2 cellular contexts compared by ENCODE assay signal in genomic region chr2:169644173-169644572, GRCh38.
TF ChIP-seq lines count a peak whose summit lies in the region.

No MANE protein-coding gene starts in this region.

TF ChIP-seq in HCT116, 20 proteins besides CTCF, POLR2A, EP300 and RAD21:
- TF ChIP-seq EGR1 (IDR thresholded peaks at IDR 0.05; ENCODE audit: low read depth) (no peak), SIN3A (IDR thresholded peaks at IDR 0.05; ENCODE audit: low read depth) (no peak), POLR2AphosphoS5 (IDR thresholded peaks at IDR 0.05; ENCODE audit: low read depth, low read length) (no peak), SRF (IDR thresholded peaks at IDR 0.05; ENCODE audit: low read depth) (no peak), CBX3 (IDR thresholded peaks at IDR 0.05; ENCODE audit: low read depth) (no peak), ELF1 (IDR thresholded peaks at IDR 0.05; ENCODE audit: borderline replicate concordance, low read depth) (no peak), SP1 (IDR thresholded peaks at IDR 0.05; ENCODE audit: low read depth) (no peak), MAX (IDR thresholded peaks at IDR 0.05) (no peak), ZBTB33 (IDR thresholded peaks at IDR 0.05; ENCODE audit: extremely low read depth, insufficient replicate concordance, low read length) (no peak), EZH2 (IDR thresholded peaks at IDR 0.05) (no peak), FOSL1 (IDR thresholded peaks at IDR 0.05; ENCODE audit: low read depth) (no peak), ZNF274 (IDR thresholded peaks at IDR 0.05; ENCODE audit: low read depth, low read length) (no peak), REST (IDR thresholded peaks at IDR 0.05; ENCODE audit: low read depth) (no peak), ATF3 (IDR thresholded peaks at IDR 0.05) (no peak)

TF ChIP-seq in K562, 482 proteins besides CTCF, POLR2A, EP300 and RAD21:
- TF ChIP-seq ERF (CRISPR knock-in tag; IDR thresholded peaks at IDR 0.05) (no peak), MTA3 (IDR thresholded peaks at IDR 0.05; ENCODE audit: borderline replicate concordance) (no peak), NFE2 (IDR thresholded peaks at IDR 0.05; ENCODE audit: low read depth) (peak; percentile 67), SP2 (IDR thresholded peaks at IDR 0.05; ENCODE audit: extremely low read depth, low read depth, low read length, poor library complexity, severe bottlenecking) (no peak), C11orf30 (IDR thresholded peaks at IDR 0.05; ENCODE audit: low read depth) (peak; percentile 87), MAFG (tag; conservative IDR thresholded peaks at IDR 0.05) (peak; percentile 70), PRDM10 (IDR thresholded peaks at IDR 0.05; ENCODE audit: partially characterized antibody) (peak; percentile 25), PREB (CRISPR knock-in tag; IDR thresholded peaks at IDR 0.05) (0 out of 2 replicates have a peak, but pooled peaks have one; percentile 51), ZNF592 (IDR thresholded peaks at IDR 0.05) (peak; percentile 41; the same call in 1 of the 2 replicates), MAFF (IDR thresholded peaks at IDR 0.05; ENCODE audit: low read length) (peak; percentile 42; the same call in 1 of the 2 replicates), ZNF655 (CRISPR knock-in tag; IDR thresholded peaks at IDR 0.05) (no peak), CTBP1 (IDR thresholded peaks at IDR 0.05; ENCODE audit: borderline replicate concordance) (no peak), ZNF316 (IDR thresholded peaks at IDR 0.05) (peak; percentile 92), AFF4 (CRISPR knock-in tag; IDR thresholded peaks at IDR 0.05) (no peak)
